In genomic region chr13:79647518-79647917, GRCh38 we compare ENCODE assay signal across 14 cellular contexts.
DNase-seq lines count a peak whose midpoint lies in the region; ATAC-seq, FAIRE-seq and TF ChIP-seq lines count a peak whose summit lies in the region.
"Had no signal": no experiment of that assay in that cellular context is flagged by ENCODE, and none has a peak within 500 bp of the region (broad histone marks: within the 10 kb centered on the region; RNA-seq: fewer than 3 reads in every experiment).

No MANE protein-coding gene starts in this region.

- H3K9ac ChIP-seq in HepG2 (ENCODE audit: insufficient read depth, low read depth, low read length): no peak overlapping the region

- no peak overlapping the region for H3K4me3 Mint-ChIP-seq in T-cell

- H3K4me3 ChIP-seq in HepG2 (replicated peaks in 1 of 3; ENCODE audit: insufficient read depth in 1 of 3, low read depth in 2 of 3, low read length in 3 of 3): no peak overlapping the region
- no peak overlapping the region for H3K4me3 ChIP-seq in ascending aorta
- H3K4me3 ChIP-seq: left ventricle myocardium inferior, upper lobe of right lung had no signal

- TF ChIP-seq RAD21 in HepG2 (CRISPR knock-in tag; IDR thresholded peaks at IDR 0.05): no peak

- intact Hi-C loops in HepG2 (cut with micrococcal nuclease; ENCODE audit: unreplicated experiment): no loop called here
- intact Hi-C loops in ascending aorta (cut with DNase I): no loop called here

- POLR2A ChIA-PET in HepG2 (lab: Yijun Ruan, JAX): no interaction called here
- POLR2A ChIA-PET in T-cell (lab: Charles Lee): no interaction called here

- H3K36me3 ChIP-seq in HepG2 (replicated peaks in 1 of 2; ENCODE audit: control insufficient read depth in 1 of 2, insufficient read depth in 2 of 2, low read length in 2 of 2): no peaks in the 10 kb centered on the region
- no peaks in the 10 kb centered on the region for H3K36me3 ChIP-seq in ascending aorta
- H3K36me3 ChIP-seq: left ventricle myocardium inferior, upper lobe of right lung had no signal

- ATAC-seq in HepG2: peak; percentile 56; the same call in 1 of the 3 replicates
- ATAC-seq in T-cell (replicated peaks in 1 of 4): no peak
- no peak for ATAC-seq in HG03045 (IDR thresholded peaks at IDR 0.05; ENCODE audit: unreplicated experiment)
- ATAC-seq: upper lobe of right lung had no signal

- FAIRE-seq in HepG2 (lab: Jason Lieb, UNC): no peak

- no peaks in the 10 kb centered on the region for H4K20me1 ChIP-seq in HepG2 (ENCODE audit: insufficient read depth, low read length)

- H3K9me3 Mint-ChIP-seq in T-cell: no peaks in the 10 kb centered on the region

- no peak overlapping the region for H3K27ac Mint-ChIP-seq in T-cell

- H3K27ac ChIP-seq in HepG2 (ENCODE audit: extremely low read length, insufficient read depth, low read length): no peak overlapping the region
- no peak overlapping the region for H3K27ac ChIP-seq in ascending aorta
- H3K27ac ChIP-seq: left ventricle myocardium inferior, upper lobe of right lung had no signal

- no peak overlapping the region for H2AFZ ChIP-seq in HepG2 (ENCODE audit: low read length)

- CTCF ChIA-PET in HepG2 (lab: Yijun Ruan, JAX; ENCODE audit: low intra/inter-chr PET ratio, low total read pairs) (no interaction called here), T-cell (lab: Charles Lee) (no interaction called here)

- DNase-seq in ACHN: peak; percentile 2
- DNase-seq in HT-29 (ENCODE audit: low spot score): peak; percentile 8
- peak; percentile 83 for DNase-seq in SK-N-DZ (ENCODE audit: low spot score)
- no peak for DNase-seq in HepG2 (ENCODE audit: low spot score)
- no peak for DNase-seq in ascending aorta (ENCODE audit: low spot score in 2 of 2)
- DNase-seq in T-cell: no peak
- DNase-seq in GOT3 (lab: John Stamatoyannopoulos, UW): no peak
- DNase-seq: activated CD4-positive, alpha-beta T cell treated with anti-CD3 and anti-CD28 coated beads for 1 hour; activated T-cell treated with anti-CD3 and anti-CD28 coated beads, Interleukin-2, amount 50 U/mL, for 1 hour; left ventricle myocardium inferior; NCI-H1048; stimulated activated CD4-positive, alpha-beta T cell treated with anti-CD3 and anti-CD28 coated beads, Interleukin-15, amount 100 ng/mL, for 24 hours; upper lobe of right lung had no signal

- H3K4me2 ChIP-seq in HepG2 (ENCODE audit: low read depth, low read length): no peak overlapping the region

- WGBS in HepG2 (ENCODE audit: low lambda C conversion rate): 0% methylated on average over 2 of the region's 2 CpGs

- in situ Hi-C loops in ACHN (cut with HindIII; ENCODE audit: low pct_ligation_motif_present, low pct_unique_long_range_greater_than_20kb, low sequenced_read_pairs): no loop called here
- in situ Hi-C loops in HepG2 (cut with HindIII; ENCODE audit: extremely low pct_ligation_motif_present, low pct_unique_long_range_greater_than_20kb): no loop called here

- no TSS peak for BruUV-seq in HepG2 (replicated peaks; lab: Mats Ljungman, UMichigan)

- H3K27me3 ChIP-seq in HepG2 (ENCODE audit: control insufficient read depth in 1 of 2, insufficient read depth in 2 of 2, low read length in 2 of 2): no peaks in the 10 kb centered on the region
- H3K27me3 ChIP-seq in ascending aorta: no peaks in the 10 kb centered on the region
- H3K27me3 ChIP-seq: upper lobe of right lung had no signal

- TF ChIP-seq CTCF in HepG2 (CRISPR knock-in tag; IDR thresholded peaks at IDR 0.05): no peak
- TF ChIP-seq CTCF in ascending aorta (IDR thresholded peaks at IDR 0.05): no peak

- H3K27me3 Mint-ChIP-seq in T-cell: peaks cover 7 to 12% of the 10 kb centered on the region in 2 donors

- H3K36me3 Mint-ChIP-seq in T-cell: no peaks in the 10 kb centered on the region

- H3K9me3 ChIP-seq in HepG2 (ENCODE audit: low read length) (no peaks in the 10 kb centered on the region), ascending aorta (no peaks in the 10 kb centered on the region)
- H3K9me3 ChIP-seq: left ventricle myocardium inferior, upper lobe of right lung had no signal

- no peak for TF ChIP-seq POLR2A in HepG2 (IDR thresholded peaks at IDR 0.05; ENCODE audit: insufficient read depth in 1 of 2, low read depth in 2 of 2, low read length in 2 of 2)

- no peaks in the 10 kb centered on the region for H3K4me1 Mint-ChIP-seq in T-cell

- H3K4me1 ChIP-seq in HepG2 (ENCODE audit: insufficient read depth, low read length): peaks cover 5% of the 10 kb centered on the region; the same call in 1 of the 2 replicates
- H3K4me1 ChIP-seq in ascending aorta: no peaks in the 10 kb centered on the region
- H3K4me1 ChIP-seq: upper lobe of right lung had no signal

- TF ChIP-seq EP300 in HepG2 (IDR thresholded peaks at IDR 0.05; ENCODE audit: low read depth in 2 of 2, low read length in 2 of 2) (no peak), HepG2 (CRISPR knock-in tag; IDR thresholded peaks at IDR 0.05; ENCODE audit: borderline replicate concordance) (no peak)

- H3K79me2 ChIP-seq in HepG2 (ENCODE audit: insufficient read depth, low read length): no peaks in the 10 kb centered on the region

TF ChIP-seq in HepG2, 621 proteins besides CTCF, POLR2A, EP300 and RAD21:
- peak; percentile 68; the same call in 1 of the 2 replicates for TF ChIP-seq TFAP4 (IDR thresholded peaks at IDR 0.05; ENCODE audit: borderline replicate concordance, low read depth)
- TF ChIP-seq ZNF577 (CRISPR knock-in tag; IDR thresholded peaks at IDR 0.05; ENCODE audit: borderline replicate concordance, low read depth): no peak
TF ChIP-seq in HepG2: peak in this region for 1.

Comparison
In these comparisons a context has a peak if more than half of its experiments do, and no peak if none do; other contexts are left out.
1. DNase-seq: peak in ACHN (single experiment), HT-29 (single experiment) and SK-N-DZ (single experiment); none in HepG2 (single experiment), ascending aorta (0 of 2), T-cell (0 of 34) and GOT3 (single experiment).